Comparison of ENCODE assay signal across 1 cellular context in genomic region chr6:73518982-73519850, GRCh38.
A peak's percentile ranks its signal among the peaks of the same experiment; 100 is the strongest.
TF ChIP-seq lines count a peak whose summit lies in the region.

No MANE protein-coding gene starts in this region.

TF ChIP-seq in IMR-90, 13 proteins besides CTCF, POLR2A, EP300 and RAD21:
- peak; percentile 18; the same call in 1 of the 2 replicates for TF ChIP-seq CHD1 (IDR thresholded peaks at IDR 0.05; ENCODE audit: low read depth, low read length)
